In genomic region chr2:223837290-223838061, GRCh38 we compare ENCODE assay signal across 1 cellular context.
TF ChIP-seq lines count a peak whose summit lies in the region.

AP1S3 (minus strand) TSS chr2:223837582; CDS start chr2:223837450, 132 bp downstream.

TF ChIP-seq in GM12878, 131 proteins besides CTCF, POLR2A, EP300 and RAD21 (continued from another document and continues in another):
- TF ChIP-seq, protein P1, sequence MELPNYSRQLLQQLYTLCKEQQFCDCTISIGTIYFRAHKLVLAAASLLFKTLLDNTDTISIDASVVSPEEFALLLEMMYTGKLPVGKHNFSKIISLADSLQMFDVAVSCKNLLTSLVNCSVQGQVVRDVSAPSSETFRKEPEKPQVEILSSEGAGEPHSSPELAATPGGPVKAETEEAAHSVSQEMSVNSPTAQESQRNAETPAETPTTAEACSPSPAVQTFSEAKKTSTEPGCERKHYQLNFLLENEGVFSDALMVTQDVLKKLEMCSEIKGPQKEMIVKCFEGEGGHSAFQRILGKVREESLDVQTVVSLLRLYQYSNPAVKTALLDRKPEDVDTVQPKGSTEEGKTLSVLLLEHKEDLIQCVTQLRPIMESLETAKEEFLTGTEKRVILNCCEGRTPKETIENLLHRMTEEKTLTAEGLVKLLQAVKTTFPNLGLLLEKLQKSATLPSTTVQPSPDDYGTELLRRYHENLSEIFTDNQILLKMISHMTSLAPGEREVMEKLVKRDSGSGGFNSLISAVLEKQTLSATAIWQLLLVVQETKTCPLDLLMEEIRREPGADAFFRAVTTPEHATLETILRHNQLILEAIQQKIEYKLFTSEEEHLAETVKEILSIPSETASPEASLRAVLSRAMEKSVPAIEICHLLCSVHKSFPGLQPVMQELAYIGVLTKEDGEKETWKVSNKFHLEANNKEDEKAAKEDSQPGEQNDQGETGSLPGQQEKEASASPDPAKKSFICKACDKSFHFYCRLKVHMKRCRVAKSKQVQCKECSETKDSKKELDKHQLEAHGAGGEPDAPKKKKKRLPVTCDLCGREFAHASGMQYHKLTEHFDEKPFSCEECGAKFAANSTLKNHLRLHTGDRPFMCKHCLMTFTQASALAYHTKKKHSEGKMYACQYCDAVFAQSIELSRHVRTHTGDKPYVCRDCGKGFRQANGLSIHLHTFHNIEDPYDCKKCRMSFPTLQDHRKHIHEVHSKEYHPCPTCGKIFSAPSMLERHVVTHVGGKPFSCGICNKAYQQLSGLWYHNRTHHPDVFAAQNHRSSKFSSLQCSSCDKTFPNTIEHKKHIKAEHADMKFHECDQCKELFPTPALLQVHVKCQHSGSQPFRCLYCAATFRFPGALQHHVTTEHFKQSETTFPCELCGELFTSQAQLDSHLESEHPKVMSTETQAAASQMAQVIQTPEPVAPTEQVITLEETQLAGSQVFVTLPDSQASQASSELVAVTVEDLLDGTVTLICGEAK (IDR thresholded peaks at IDR 0.05; ENCODE audit: borderline replicate concordance) = no peak
- no peak for TF ChIP-seq WRNIP1 (IDR thresholded peaks at IDR 0.05; ENCODE audit: borderline replicate concordance, low read depth, low read length)
- no peak for TF ChIP-seq MYC (IDR thresholded peaks at IDR 0.05; ENCODE audit: insufficient read depth, insufficient read length, insufficient replicate concordance, low read length, severe bottlenecking)
- peak; percentile 58; the same call in 1 of the 2 replicates for TF ChIP-seq YY1 (IDR thresholded peaks at IDR 0.05; ENCODE audit: low read depth, low read length)
- peak; percentile 75 for TF ChIP-seq TCF3 (IDR thresholded peaks at IDR 0.05; ENCODE audit: borderline replicate concordance, insufficient read depth, low read depth, low read length)
- TF ChIP-seq SREBF1 (IDR thresholded peaks at IDR 0.05; ENCODE audit: low read length) = no peak
- no peak for TF ChIP-seq ZNF384 (IDR thresholded peaks at IDR 0.05; ENCODE audit: borderline replicate concordance, low read depth, low read length)
- no peak for TF ChIP-seq YBX1 (IDR thresholded peaks at IDR 0.05)
- peak; percentile 87 for TF ChIP-seq RELB (IDR thresholded peaks at IDR 0.05; ENCODE audit: low read depth)
- no peak for TF ChIP-seq MTA3 (IDR thresholded peaks at IDR 0.05; ENCODE audit: borderline replicate concordance, low read length)
- TF ChIP-seq ASH2L (IDR thresholded peaks at IDR 0.05; ENCODE audit: borderline replicate concordance, low read depth) = no peak
- peak; percentile 5; the same call in 1 of the 2 replicates for TF ChIP-seq RUNX3 (IDR thresholded peaks at IDR 0.05; ENCODE audit: low read length)
- TF ChIP-seq, protein P2, sequence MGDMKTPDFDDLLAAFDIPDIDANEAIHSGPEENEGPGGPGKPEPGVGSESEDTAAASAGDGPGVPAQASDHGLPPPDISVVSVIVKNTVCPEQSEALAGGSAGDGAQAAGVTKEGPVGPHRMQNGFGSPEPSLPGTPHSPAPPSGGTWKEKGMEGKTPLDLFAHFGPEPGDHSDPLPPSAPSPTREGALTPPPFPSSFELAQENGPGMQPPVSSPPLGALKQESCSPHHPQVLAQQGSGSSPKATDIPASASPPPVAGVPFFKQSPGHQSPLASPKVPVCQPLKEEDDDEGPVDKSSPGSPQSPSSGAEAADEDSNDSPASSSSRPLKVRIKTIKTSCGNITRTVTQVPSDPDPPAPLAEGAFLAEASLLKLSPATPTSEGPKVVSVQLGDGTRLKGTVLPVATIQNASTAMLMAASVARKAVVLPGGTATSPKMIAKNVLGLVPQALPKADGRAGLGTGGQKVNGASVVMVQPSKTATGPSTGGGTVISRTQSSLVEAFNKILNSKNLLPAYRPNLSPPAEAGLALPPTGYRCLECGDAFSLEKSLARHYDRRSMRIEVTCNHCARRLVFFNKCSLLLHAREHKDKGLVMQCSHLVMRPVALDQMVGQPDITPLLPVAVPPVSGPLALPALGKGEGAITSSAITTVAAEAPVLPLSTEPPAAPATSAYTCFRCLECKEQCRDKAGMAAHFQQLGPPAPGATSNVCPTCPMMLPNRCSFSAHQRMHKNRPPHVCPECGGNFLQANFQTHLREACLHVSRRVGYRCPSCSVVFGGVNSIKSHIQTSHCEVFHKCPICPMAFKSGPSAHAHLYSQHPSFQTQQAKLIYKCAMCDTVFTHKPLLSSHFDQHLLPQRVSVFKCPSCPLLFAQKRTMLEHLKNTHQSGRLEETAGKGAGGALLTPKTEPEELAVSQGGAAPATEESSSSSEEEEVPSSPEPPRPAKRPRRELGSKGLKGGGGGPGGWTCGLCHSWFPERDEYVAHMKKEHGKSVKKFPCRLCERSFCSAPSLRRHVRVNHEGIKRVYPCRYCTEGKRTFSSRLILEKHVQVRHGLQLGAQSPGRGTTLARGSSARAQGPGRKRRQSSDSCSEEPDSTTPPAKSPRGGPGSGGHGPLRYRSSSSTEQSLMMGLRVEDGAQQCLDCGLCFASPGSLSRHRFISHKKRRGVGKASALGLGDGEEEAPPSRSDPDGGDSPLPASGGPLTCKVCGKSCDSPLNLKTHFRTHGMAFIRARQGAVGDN (IDR thresholded peaks at IDR 0.05) = peak; percentile 32; the same call in 1 of the 2 replicates
- TF ChIP-seq EGR1 (IDR thresholded peaks at IDR 0.05; ENCODE audit: borderline replicate concordance in 1 of 2, low read depth in 2 of 2, low read length in 2 of 2) = peak in 1 of 2 experiments; percentile 70; a peak in 2 of 3 replicates
- TF ChIP-seq ZBED1 (IDR thresholded peaks at IDR 0.05; ENCODE audit: borderline replicate concordance) = no peak
- peak; percentile 85 for TF ChIP-seq RELA (IDR thresholded peaks at IDR 0.05; ENCODE audit: borderline replicate concordance, partially characterized antibody)
- peak; percentile 21 for TF ChIP-seq GATAD2B (conservative IDR thresholded peaks at IDR 0.05; ENCODE audit: low read depth)
- TF ChIP-seq RFX5 (IDR thresholded peaks at IDR 0.05; ENCODE audit: low read depth, low read length) = no peak
- TF ChIP-seq, protein P3, sequence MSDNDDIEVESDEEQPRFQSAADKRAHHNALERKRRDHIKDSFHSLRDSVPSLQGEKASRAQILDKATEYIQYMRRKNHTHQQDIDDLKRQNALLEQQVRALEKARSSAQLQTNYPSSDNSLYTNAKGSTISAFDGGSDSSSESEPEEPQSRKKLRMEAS (IDR thresholded peaks at IDR 0.05; ENCODE audit: low read depth, low read length) = no peak; the same call in 1 of the 2 replicates
- no peak for TF ChIP-seq REST (IDR thresholded peaks at IDR 0.05; ENCODE audit: low read depth, low read length)
- TF ChIP-seq CBFB (IDR thresholded peaks at IDR 0.05; ENCODE audit: low read depth) = no peak
- no peak for TF ChIP-seq PRDM15 (CRISPR knock-in tag; IDR thresholded peaks at IDR 0.05)
- TF ChIP-seq DPF2 (IDR thresholded peaks at IDR 0.05) = peak; percentile 55; the same call in 1 of the 2 replicates
- no peak for TF ChIP-seq SREBF2 (IDR thresholded peaks at IDR 0.05; ENCODE audit: low read length)
- TF ChIP-seq FOXK2 (IDR thresholded peaks at IDR 0.05) = no peak
- TF ChIP-seq IKZF1 (conservative IDR thresholded peaks at IDR 0.05) = peak; percentile 69
- no peak for TF ChIP-seq KLF5 (IDR thresholded peaks at IDR 0.05; ENCODE audit: partially characterized antibody)
- TF ChIP-seq IRF3 (IDR thresholded peaks at IDR 0.05) = 0 out of 2 replicates have a peak, but pooled peaks have one; percentile 16
- TF ChIP-seq ELK1 (IDR thresholded peaks at IDR 0.05; ENCODE audit: low read depth, low read length) = no peak
